12 cellular contexts compared by ENCODE assay signal in genomic region chr7:33774762-33775523, GRCh38.
DNase-seq lines count a peak whose midpoint lies in the region; ATAC-seq, FAIRE-seq and TF ChIP-seq lines count a peak whose summit lies in the region.
"Had no signal": no experiment of that assay in that cellular context is flagged by ENCODE, and none has a peak within 500 bp of the region (broad histone marks: within the 10 kb centered on the region; RNA-seq: fewer than 3 reads in every experiment).

No MANE protein-coding gene starts in this region.

- H3K27me3 ChIP-seq in OCI-LY3 (ENCODE audit: low read depth, low read length) (no peaks in the 10 kb centered on the region), osteoblast (ENCODE audit: insufficient read depth, low read length) (no peaks in the 10 kb centered on the region)

- H3K36me3 ChIP-seq in OCI-LY3 (replicated peaks; ENCODE audit: low read depth, low read length), result no peaks in the 10 kb centered on the region
- no peaks in the 10 kb centered on the region for H3K36me3 ChIP-seq in osteoblast (ENCODE audit: insufficient read depth, low read length)

- TF ChIP-seq CTCF in OCI-LY3 (IDR thresholded peaks at IDR 0.05; ENCODE audit: low read depth, low read length) (no peak), fibroblast of pulmonary artery (IDR thresholded peaks at IDR 0.05; ENCODE audit: low read length, missing control alignments) (no peak), osteoblast (IDR thresholded peaks at IDR 0.05; ENCODE audit: extremely low read depth, low read depth, low read length) (no peak)

- H2AFZ ChIP-seq in OCI-LY3 (ENCODE audit: low read depth, low read length), result no peak overlapping the region
- H2AFZ ChIP-seq in osteoblast (ENCODE audit: low read length), result no peak overlapping the region

- ATAC-seq in GM18868 (IDR thresholded peaks at IDR 0.05; ENCODE audit: unreplicated experiment), result no peak
- ATAC-seq: T-cell had no signal

- no peaks in the 10 kb centered on the region for H4K20me1 ChIP-seq in OCI-LY3 (ENCODE audit: insufficient read depth, low read length)
- H4K20me1 ChIP-seq in osteoblast (ENCODE audit: insufficient read depth, low read length), result no peaks in the 10 kb centered on the region

- peak overlapping the region; percentile 25; the same call in 1 of the 2 replicates for H3K27ac ChIP-seq in OCI-LY3 (ENCODE audit: low read length)
- H3K27ac ChIP-seq in osteoblast (ENCODE audit: low read depth, low read length), result peak overlapping the region; percentile 67

- no peaks in the 10 kb centered on the region for H3K79me2 ChIP-seq in OCI-LY3 (ENCODE audit: low read length)
- no peaks in the 10 kb centered on the region for H3K79me2 ChIP-seq in osteoblast (ENCODE audit: insufficient read depth, low read length)

- no peak overlapping the region for H3K9ac ChIP-seq in OCI-LY3 (ENCODE audit: low read length)

- no peak for FAIRE-seq in GM12891 (lab: Jason Lieb, UNC)

- H3K9me3 ChIP-seq in OCI-LY3 (ENCODE audit: insufficient read depth, low read length) (no peaks in the 10 kb centered on the region), osteoblast (ENCODE audit: low read depth, low read length) (no peaks in the 10 kb centered on the region)

- peak; percentile 60 for DNase-seq in DMS153 (lab: John Stamatoyannopoulos, UW)
- DNase-seq in fibroblast of pulmonary artery (ENCODE audit: low read depth), result peak; percentile 99
- no peak for DNase-seq in osteoblast (ENCODE audit: insufficient read length, low spot score, missing footprints)
- no peak for DNase-seq in SW480 (ENCODE audit: low spot score)
- no peak for DNase-seq in GM12891 (ENCODE audit: insufficient read length, low spot score)
- DNase-seq in central memory CD4-positive, alpha-beta T cell, result no peak
- DNase-seq: activated T-cell treated with anti-CD3 and anti-CD28 coated beads, Interleukin-2, amount 50 U/mL, for 72 hours; DND-41; MV-4-11; T-cell had no signal

- H3K4me2 ChIP-seq in OCI-LY3 (ENCODE audit: low read length), result peak overlapping the region; percentile 6; the same call in 1 of the 2 replicates
- peak overlapping the region; percentile 33 for H3K4me2 ChIP-seq in osteoblast (ENCODE audit: insufficient read depth, low read length)

- peaks cover 52% of the 10 kb centered on the region for H3K4me1 ChIP-seq in OCI-LY3 (ENCODE audit: low read length)
- H3K4me1 ChIP-seq in osteoblast (ENCODE audit: insufficient read depth, low read length), result peaks cover 23% of the 10 kb centered on the region

- no peak overlapping the region for H3K4me3 ChIP-seq in OCI-LY3 (ENCODE audit: low read length)
- H3K4me3 ChIP-seq in fibroblast of pulmonary artery (replicated peaks; ENCODE audit: low read depth, low read length), result no peak overlapping the region
- H3K4me3 ChIP-seq in osteoblast (ENCODE audit: insufficient read depth, low read length), result no peak overlapping the region

- TF ChIP-seq POLR2A in GM12891 (IDR thresholded peaks at IDR 0.05; ENCODE audit: low read depth, low read length), result no peak

TF ChIP-seq in GM12891, 5 proteins besides CTCF, POLR2A, EP300 and RAD21:
- no peak for TF ChIP-seq SPI1 (IDR thresholded peaks at IDR 0.05; ENCODE audit: low read depth, low read length)
- TF ChIP-seq POLR2AphosphoS5 (IDR thresholded peaks at IDR 0.05; ENCODE audit: low read depth, low read length), result no peak
- no peak for TF ChIP-seq TAF1 (IDR thresholded peaks at IDR 0.05; ENCODE audit: low read depth, low read length)
- no peak for TF ChIP-seq PAX5 (IDR thresholded peaks at IDR 0.05; ENCODE audit: insufficient read depth, low read length, severe bottlenecking)
- no peak for TF ChIP-seq POU2F2 (IDR thresholded peaks at IDR 0.05; ENCODE audit: low read depth, low read length)
TF ChIP-seq in GM12891: peak in this region for 0.

Comparison
In these comparisons a context has a peak if more than half of its experiments do, and no peak if none do; other contexts are left out.
1. DNase-seq: peak in DMS153 (single experiment) and fibroblast of pulmonary artery (single experiment); none in osteoblast (single experiment), SW480 (single experiment), GM12891 (single experiment) and central memory CD4-positive, alpha-beta T cell (single experiment).